In the genomic region with DNA sequence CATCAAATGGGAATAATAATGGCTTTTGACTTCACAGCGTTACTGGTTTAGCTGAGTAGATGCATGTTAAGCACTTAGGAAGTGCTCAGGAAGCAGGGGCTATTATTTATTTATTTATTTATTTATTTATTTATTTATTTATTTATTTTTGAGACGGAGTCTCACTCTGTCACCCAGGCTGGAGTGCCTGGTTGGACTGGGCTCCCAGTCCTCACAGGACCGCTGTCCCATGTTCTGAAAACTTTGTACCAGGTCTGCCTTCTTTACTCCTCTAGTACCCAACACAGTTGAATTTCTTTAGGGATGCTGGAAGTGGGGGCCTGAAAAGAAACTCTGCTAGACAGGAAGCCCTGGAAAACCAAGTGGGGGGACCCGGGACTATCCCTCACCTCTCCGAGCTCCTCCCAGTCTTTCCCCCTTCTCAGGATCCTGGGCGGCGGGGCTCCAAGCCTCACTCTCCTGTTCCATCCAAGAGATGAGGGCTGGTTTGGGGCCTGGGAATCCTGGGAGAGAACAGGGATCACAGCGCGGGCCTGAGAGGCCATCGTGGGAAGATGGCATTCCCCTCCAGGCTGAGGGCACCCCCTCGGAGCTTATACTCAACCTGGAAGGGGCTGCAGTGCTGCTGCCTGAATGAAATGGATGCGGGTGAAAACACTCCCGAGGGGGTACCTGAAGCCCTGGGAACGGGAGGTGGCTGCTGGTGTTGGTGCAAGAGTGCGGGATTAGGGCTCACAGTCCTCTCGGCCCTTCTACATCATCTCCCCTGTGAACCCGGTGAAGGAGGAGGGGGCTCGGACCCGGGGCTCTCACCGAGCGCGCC, we compare ENCODE assay signal across 8 cellular contexts. TPM values are rescaled to one million over a fixed set of nuclear protein-coding genes. Genes with fewer than 3 reads are reported as not detected.
DNase-seq lines count a peak whose midpoint lies in the region; ATAC-seq and TF ChIP-seq lines count a peak whose summit lies in the region.

No MANE protein-coding gene starts in this region.

- peak overlapping the region; percentile 91 for H3K27ac Mint-ChIP-seq in activated T-cell treated with anti-CD3 and anti-CD28 coated beads, Interleukin-2, amount 50 U/mL, for 24 hours
- H3K27ac Mint-ChIP-seq in naive thymus-derived CD8-positive, alpha-beta T cell: peak overlapping the region; percentile 93 to 99 (median 95)

- peaks cover 66% of the 10 kb centered on the region for H3K4me1 Mint-ChIP-seq in activated T-cell treated with anti-CD3 and anti-CD28 coated beads, Interleukin-2, amount 50 U/mL, for 24 hours (ENCODE audit: low read depth)
- H3K4me1 Mint-ChIP-seq in naive thymus-derived CD8-positive, alpha-beta T cell: peaks cover 17 to 57% (median 37%) of the 10 kb centered on the region in 4 donors

- H3K9me3 Mint-ChIP-seq in activated T-cell treated with anti-CD3 and anti-CD28 coated beads, Interleukin-2, amount 50 U/mL, for 24 hours: no peaks in the 10 kb centered on the region
- H3K9me3 Mint-ChIP-seq in naive thymus-derived CD8-positive, alpha-beta T cell: no peaks in the 10 kb centered on the region

- DNase-seq in activated T-cell treated with anti-CD3 and anti-CD28 coated beads, Interleukin-2, amount 50 U/mL, for 24 hours: no peak
- DNase-seq in activated T-cell treated with anti-CD3 and anti-CD28 coated beads, Interleukin-2, amount 50 U/mL, for 1 hour: no peak
- DNase-seq in fibroblast of gingiva (ENCODE audit: low read depth) (peak; percentile 6), NCI-H1417 treated with DMSO at 0.1 percent for 48 hours (lab: John Stamatoyannopoulos, UW) (no peak), NCI-H1048 (lab: John Stamatoyannopoulos, UW) (no peak)
- no peak for DNase-seq in naive thymus-derived CD8-positive, alpha-beta T cell

- peaks cover 9% of the 10 kb centered on the region for H3K36me3 Mint-ChIP-seq in activated T-cell treated with anti-CD3 and anti-CD28 coated beads, Interleukin-2, amount 50 U/mL, for 24 hours (ENCODE audit: low read depth)
- peaks cover 0 to 3% (median 0%) of the 10 kb centered on the region in 3 donors for H3K36me3 Mint-ChIP-seq in naive thymus-derived CD8-positive, alpha-beta T cell

- H3K27me3 Mint-ChIP-seq in activated T-cell treated with anti-CD3 and anti-CD28 coated beads, Interleukin-2, amount 50 U/mL, for 24 hours: no peaks in the 10 kb centered on the region
- no peaks in the 10 kb centered on the region for H3K27me3 Mint-ChIP-seq in naive thymus-derived CD8-positive, alpha-beta T cell

- POLR2A ChIA-PET in naive thymus-derived CD8-positive, alpha-beta T cell (lab: Charles Lee): interaction anchor here (0.5 to 3.1 kb wide), 30 partner anchors 9 to 609 kb away, joined by 3 to 131 read pairs (median 8); a partner anchor contains a TSS

- peak overlapping the region; percentile 89 for H3K4me3 Mint-ChIP-seq in activated T-cell treated with anti-CD3 and anti-CD28 coated beads, Interleukin-2, amount 50 U/mL, for 24 hours
- H3K4me3 Mint-ChIP-seq in naive thymus-derived CD8-positive, alpha-beta T cell: peak overlapping the region; percentile 82 to 93 (median 88)

- ATAC-seq in SK-N-SH treated with all-trans-retinoic acid at 6 μM for 48 hours (peak; percentile 13), esophagus mucosa (no peak)
- ATAC-seq in naive thymus-derived CD8-positive, alpha-beta T cell: no peak

TF ChIP-seq in SK-N-SH treated with all-trans-retinoic acid at 6 μM for 48 hours, 23 proteins besides CTCF, POLR2A, EP300 and RAD21:
- no peak for TF ChIP-seq ZC3H10 (CRISPR knock-in tag; IDR thresholded peaks at IDR 0.05)
- TF ChIP-seq, protein P1, sequence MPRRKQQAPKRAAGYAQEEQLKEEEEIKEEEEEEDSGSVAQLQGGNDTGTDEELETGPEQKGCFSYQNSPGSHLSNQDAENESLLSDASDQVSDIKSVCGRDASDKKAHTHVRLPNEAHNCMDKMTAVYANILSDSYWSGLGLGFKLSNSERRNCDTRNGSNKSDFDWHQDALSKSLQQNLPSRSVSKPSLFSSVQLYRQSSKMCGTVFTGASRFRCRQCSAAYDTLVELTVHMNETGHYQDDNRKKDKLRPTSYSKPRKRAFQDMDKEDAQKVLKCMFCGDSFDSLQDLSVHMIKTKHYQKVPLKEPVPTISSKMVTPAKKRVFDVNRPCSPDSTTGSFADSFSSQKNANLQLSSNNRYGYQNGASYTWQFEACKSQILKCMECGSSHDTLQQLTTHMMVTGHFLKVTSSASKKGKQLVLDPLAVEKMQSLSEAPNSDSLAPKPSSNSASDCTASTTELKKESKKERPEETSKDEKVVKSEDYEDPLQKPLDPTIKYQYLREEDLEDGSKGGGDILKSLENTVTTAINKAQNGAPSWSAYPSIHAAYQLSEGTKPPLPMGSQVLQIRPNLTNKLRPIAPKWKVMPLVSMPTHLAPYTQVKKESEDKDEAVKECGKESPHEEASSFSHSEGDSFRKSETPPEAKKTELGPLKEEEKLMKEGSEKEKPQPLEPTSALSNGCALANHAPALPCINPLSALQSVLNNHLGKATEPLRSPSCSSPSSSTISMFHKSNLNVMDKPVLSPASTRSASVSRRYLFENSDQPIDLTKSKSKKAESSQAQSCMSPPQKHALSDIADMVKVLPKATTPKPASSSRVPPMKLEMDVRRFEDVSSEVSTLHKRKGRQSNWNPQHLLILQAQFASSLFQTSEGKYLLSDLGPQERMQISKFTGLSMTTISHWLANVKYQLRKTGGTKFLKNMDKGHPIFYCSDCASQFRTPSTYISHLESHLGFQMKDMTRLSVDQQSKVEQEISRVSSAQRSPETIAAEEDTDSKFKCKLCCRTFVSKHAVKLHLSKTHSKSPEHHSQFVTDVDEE (CRISPR knock-in tag; IDR thresholded peaks at IDR 0.05): no peak
- TF ChIP-seq TCF4 (CRISPR knock-in tag; IDR thresholded peaks at IDR 0.05; ENCODE audit: borderline replicate concordance): no peak
- no peak for TF ChIP-seq RARB (CRISPR knock-in tag; IDR thresholded peaks at IDR 0.05)
- no peak for TF ChIP-seq ESRRG (CRISPR knock-in tag; IDR thresholded peaks at IDR 0.05)
- TF ChIP-seq TOX (CRISPR knock-in tag; IDR thresholded peaks at IDR 0.05; ENCODE audit: borderline replicate concordance): no peak
- no peak for TF ChIP-seq BACH2 (CRISPR knock-in tag; IDR thresholded peaks at IDR 0.05; ENCODE audit: borderline replicate concordance)

RNA-seq across cellular contexts. Expression of a gene that starts 0.7 kb away (rescaled TPM):
- 10 to 100 TPM; 19.9 to 21.2 TPM for total RNA-seq in naive thymus-derived CD8-positive, alpha-beta T cell
- polyA plus RNA-seq in naive thymus-derived CD8-positive, alpha-beta T cell: 10 to 100 TPM; 21.2 to 22.0 (median 21.7) TPM
- total RNA-seq in esophagus mucosa: 9.7 TPM

RNA-seq across cellular contexts. Expression of a gene that starts 12.7 kb away (rescaled TPM):
- 10 to 100 TPM; 18.8 to 19.3 TPM for total RNA-seq in naive thymus-derived CD8-positive, alpha-beta T cell
- 1 to 10 TPM; 3.6 to 6.5 (median 4.0) TPM for polyA plus RNA-seq in naive thymus-derived CD8-positive, alpha-beta T cell
- 3.0 TPM for total RNA-seq in esophagus mucosa

RNA-seq across cellular contexts. Expression of a gene that starts 14.7 kb away (rescaled TPM):
- total RNA-seq in naive thymus-derived CD8-positive, alpha-beta T cell: 10 to 100 TPM; 22.8 to 23.3 TPM
- 1 to 10 TPM; 1.6 to 3.5 (median 3.4) TPM for polyA plus RNA-seq in naive thymus-derived CD8-positive, alpha-beta T cell
- 8.4 TPM for total RNA-seq in esophagus mucosa

RNA-seq across cellular contexts. Expression of a gene that starts 36.2 kb away (rescaled TPM):
- 10 to 100 TPM; 21.8 to 21.9 TPM for total RNA-seq in naive thymus-derived CD8-positive, alpha-beta T cell
- polyA plus RNA-seq in naive thymus-derived CD8-positive, alpha-beta T cell: 10 to 100 TPM in 2 of 3 donors, 1 to 10 TPM in 1; 9.5 to 12.0 (median 11.4) TPM
- 4.7 TPM for total RNA-seq in esophagus mucosa

RNA-seq across cellular contexts. Expression of a gene that starts 39.4 kb away (rescaled TPM):
- 10 to 100 TPM; 10.8 to 13.7 TPM for total RNA-seq in naive thymus-derived CD8-positive, alpha-beta T cell
- 10 to 100 TPM in 2 of 3 donors, 1 to 10 TPM in 1; 7.7 to 12.5 (median 11.0) TPM for polyA plus RNA-seq in naive thymus-derived CD8-positive, alpha-beta T cell
- 2.8 TPM for total RNA-seq in esophagus mucosa
